ENCODE assay signal across 16 cellular contexts in genomic region chr18:48869591-48869990, GRCh38.
A peak's percentile ranks its signal among the peaks of the same experiment; 100 is the strongest.
DNase-seq lines count a peak whose midpoint lies in the region; ATAC-seq and TF ChIP-seq lines count a peak whose summit lies in the region.
"Had no signal": no experiment of that assay in that cellular context is flagged by ENCODE, and none has a peak within 500 bp of the region (broad histone marks: within the 10 kb centered on the region; RNA-seq: fewer than 3 reads in every experiment).

No MANE protein-coding gene starts in this region.

- no peak for ATAC-seq in activated CD4-positive, alpha-beta T cell treated with anti-CD3 and anti-CD28 coated beads for 36 hours
- ATAC-seq in effector memory CD8-positive, alpha-beta T cell (replicated peaks) = no peak

- no peaks in the 10 kb centered on the region for H3K9me3 Mint-ChIP-seq in activated CD4-positive, alpha-beta T cell treated with anti-CD3 and anti-CD28 coated beads for 36 hours (ENCODE audit: low read depth)
- no peaks in the 10 kb centered on the region for H3K9me3 Mint-ChIP-seq in effector memory CD8-positive, alpha-beta T cell
- peaks cover 7% of the 10 kb centered on the region for H3K9me3 Mint-ChIP-seq in activated naive CD4-positive, alpha-beta T cell treated with anti-CD3 and anti-CD28 coated beads, Interleukin-2, amount 10 ng/mL, durations not matched to agents 7 days and 5 days
- H3K9me3 Mint-ChIP-seq: activated naive CD4-positive, alpha-beta T cell treated with anti-CD3 and anti-CD28 coated beads, Interleukin-2, amount 50 U/mL, for 72 hours; endodermal cell; neural progenitor cell; type B pancreatic cell had no signal

- CTCF ChIA-PET in activated CD4-positive, alpha-beta T cell treated with anti-CD3 and anti-CD28 coated beads for 36 hours (lab: Charles Lee) = interaction anchor here (0.6 kb wide), 1 partner anchor 35 kb away, joined by 4 read pairs; no protein-coding TSS in a partner anchor
- CTCF ChIA-PET in activated naive CD4-positive, alpha-beta T cell treated with anti-CD3 and anti-CD28 coated beads, Interleukin-2, amount 10 ng/mL, durations not matched to agents 7 days and 5 days (lab: Charles Lee) = no interaction called here

- H3K36me3 ChIP-seq in MM.1S (replicated peaks; ENCODE audit: insufficient read depth, low read length) (no peaks in the 10 kb centered on the region), smooth muscle cell (ENCODE audit: low read depth) (no peaks in the 10 kb centered on the region), H7 (replicated peaks; ENCODE audit: control insufficient read depth, insufficient read depth, low read length) (no peaks in the 10 kb centered on the region)
- H3K36me3 ChIP-seq: BE2C, neural progenitor cell had no signal

- H3K9me3 ChIP-seq in MM.1S (replicated peaks; ENCODE audit: insufficient read depth, low read length) (no peaks in the 10 kb centered on the region), smooth muscle cell (replicated peaks; ENCODE audit: low read depth) (no peaks in the 10 kb centered on the region)
- H3K9me3 ChIP-seq: BE2C had no signal

- DNase-seq in activated CD4-positive, alpha-beta T cell treated with anti-CD3 and anti-CD28 coated beads for 48 hours = peak; percentile 15
- no peak for DNase-seq in activated CD4-positive, alpha-beta T cell treated with anti-CD3 and anti-CD28 coated beads for 36 hours
- DNase-seq in MM.1S (no peak), smooth muscle cell (lab: John Stamatoyannopoulos, UW; ENCODE audit: unreplicated experiment) (no peak), NCI-H1048 (lab: John Stamatoyannopoulos, UW) (no peak), H7 (no peak)
- DNase-seq in effector memory CD8-positive, alpha-beta T cell = no peak
- DNase-seq in activated naive CD4-positive, alpha-beta T cell treated with anti-CD3 and anti-CD28 coated beads, Interleukin-2, amount 10 ng/mL, durations not matched to agents 7 days and 5 days = no peak
- DNase-seq: activated CD4-positive, alpha-beta T cell treated with anti-CD3 and anti-CD28 coated beads, Interleukin-2, amount 10 ng/mL, durations not matched to agents 7 days and 5 days; BE2C; endodermal cell; NCI-H2107; NCI-H524 had no signal

- no peak overlapping the region for H3K4me3 ChIP-seq in MM.1S (ENCODE audit: low read length)
- H3K4me3 ChIP-seq in smooth muscle cell = no peak overlapping the region
- H3K4me3 ChIP-seq in H7 (ENCODE audit: insufficient read depth, low read depth, low read length) = no peak overlapping the region
- H3K4me3 ChIP-seq: neural progenitor cell had no signal

- no peaks in the 10 kb centered on the region for H4K20me1 ChIP-seq in MM.1S (ENCODE audit: insufficient read depth, low read length)
- H4K20me1 ChIP-seq in smooth muscle cell (ENCODE audit: low read depth) = no peaks in the 10 kb centered on the region

- H3K4me2 ChIP-seq in MM.1S (ENCODE audit: low read depth, low read length) = peak overlapping the region; percentile 65; the same call in 1 of the 2 replicates
- peak overlapping the region; percentile 37 for H3K4me2 ChIP-seq in smooth muscle cell
- H3K4me2 ChIP-seq: neural progenitor cell had no signal

- H2AFZ ChIP-seq in MM.1S (ENCODE audit: low read length) (peak overlapping the region; percentile 32; the same call in 1 of the 2 replicates), smooth muscle cell (ENCODE audit: low read depth) (no peak overlapping the region)
- H2AFZ ChIP-seq: neural progenitor cell had no signal

- no peaks in the 10 kb centered on the region for H3K9me2 ChIP-seq in MM.1S (replicated peaks; ENCODE audit: insufficient read depth, low read length)

- H3K27me3 ChIP-seq in MM.1S (replicated peaks; ENCODE audit: insufficient read depth, low read length) = no peaks in the 10 kb centered on the region
- no peaks in the 10 kb centered on the region for H3K27me3 ChIP-seq in smooth muscle cell (ENCODE audit: low read depth)
- H3K27me3 ChIP-seq in H7 (ENCODE audit: control insufficient read depth, insufficient read depth, low read length) = no peaks in the 10 kb centered on the region
- H3K27me3 ChIP-seq: BE2C, neural progenitor cell had no signal

- no peak overlapping the region for H3K4me3 Mint-ChIP-seq in activated CD4-positive, alpha-beta T cell treated with anti-CD3 and anti-CD28 coated beads for 36 hours
- H3K4me3 Mint-ChIP-seq in effector memory CD8-positive, alpha-beta T cell = peak overlapping the region; percentile 66 to 82
- no peak overlapping the region for H3K4me3 Mint-ChIP-seq in activated naive CD4-positive, alpha-beta T cell treated with anti-CD3 and anti-CD28 coated beads, Interleukin-2, amount 10 ng/mL, durations not matched to agents 7 days and 5 days
- H3K4me3 Mint-ChIP-seq: activated CD4-positive, alpha-beta T cell treated with anti-CD3 and anti-CD28 coated beads, Interleukin-2, amount 10 ng/mL, durations not matched to agents 7 days and 5 days; endodermal cell; neural progenitor cell; type B pancreatic cell had no signal

- H3K9ac ChIP-seq in MM.1S (ENCODE audit: low read length) (peak overlapping the region; percentile 78), smooth muscle cell (ENCODE audit: low read depth) (no peak overlapping the region)
- H3K9ac ChIP-seq: neural progenitor cell had no signal

- H3K4me1 Mint-ChIP-seq in activated CD4-positive, alpha-beta T cell treated with anti-CD3 and anti-CD28 coated beads for 36 hours = peaks cover 34% of the 10 kb centered on the region
- peaks cover 32 to 45% of the 10 kb centered on the region in 2 donors for H3K4me1 Mint-ChIP-seq in effector memory CD8-positive, alpha-beta T cell (ENCODE audit: low read depth in 2 of 2)
- H3K4me1 Mint-ChIP-seq in activated naive CD4-positive, alpha-beta T cell treated with anti-CD3 and anti-CD28 coated beads, Interleukin-2, amount 10 ng/mL, durations not matched to agents 7 days and 5 days = peaks cover 16% of the 10 kb centered on the region

- no peaks in the 10 kb centered on the region for H3K79me2 ChIP-seq in MM.1S (ENCODE audit: low read length)
- H3K79me2 ChIP-seq in smooth muscle cell (ENCODE audit: low read depth) = peaks cover 9% of the 10 kb centered on the region

- 85% methylated on average over 5 of the region's 5 CpGs for WGBS in smooth muscle cell (ENCODE audit: low lambda C conversion rate)

- POLR2A ChIA-PET in activated CD4-positive, alpha-beta T cell treated with anti-CD3 and anti-CD28 coated beads for 36 hours (lab: Charles Lee) = interaction anchor here (0.6 to 1.4 kb wide), 3 partner anchors 14 to 83 kb away, joined by 3 to 7 read pairs (median 4); no protein-coding TSS in a partner anchor

- no peaks in the 10 kb centered on the region for H3K27me3 Mint-ChIP-seq in activated CD4-positive, alpha-beta T cell treated with anti-CD3 and anti-CD28 coated beads for 36 hours
- H3K27me3 Mint-ChIP-seq in effector memory CD8-positive, alpha-beta T cell = no peaks in the 10 kb centered on the region
- H3K27me3 Mint-ChIP-seq in activated naive CD4-positive, alpha-beta T cell treated with anti-CD3 and anti-CD28 coated beads, Interleukin-2, amount 10 ng/mL, durations not matched to agents 7 days and 5 days = peaks cover 10% of the 10 kb centered on the region
- H3K27me3 Mint-ChIP-seq: activated CD4-positive, alpha-beta T cell treated with anti-CD3 and anti-CD28 coated beads, Interleukin-2, amount 10 ng/mL, durations not matched to agents 7 days and 5 days; type B pancreatic cell had no signal

- intact Hi-C loops in activated CD4-positive, alpha-beta T cell treated with anti-CD3 and anti-CD28 coated beads for 36 hours (cut with DNase I, micrococcal nuclease) = no loop called here

- H3K27ac ChIP-seq in MM.1S (ENCODE audit: low read length) (peak overlapping the region; percentile 98), smooth muscle cell (ENCODE audit: low read depth) (peak overlapping the region; percentile 95)
- H3K27ac ChIP-seq: neural progenitor cell had no signal

- TF ChIP-seq CTCF in MM.1S (IDR thresholded peaks at IDR 0.05; ENCODE audit: low read length) (no peak), smooth muscle cell (IDR thresholded peaks at IDR 0.05; ENCODE audit: borderline replicate concordance, insufficient read depth, poor library complexity, severe bottlenecking) (no peak)

- H3K4me1 ChIP-seq in MM.1S (ENCODE audit: low read length) (peaks cover 33% of the 10 kb centered on the region), smooth muscle cell (ENCODE audit: low read depth) (peaks cover 20% of the 10 kb centered on the region)
- H3K4me1 ChIP-seq: neural progenitor cell had no signal

- no peak overlapping the region for H3K27ac Mint-ChIP-seq in activated CD4-positive, alpha-beta T cell treated with anti-CD3 and anti-CD28 coated beads for 36 hours
- peak overlapping the region; percentile 93 to 97 for H3K27ac Mint-ChIP-seq in effector memory CD8-positive, alpha-beta T cell
- H3K27ac Mint-ChIP-seq in activated naive CD4-positive, alpha-beta T cell treated with anti-CD3 and anti-CD28 coated beads, Interleukin-2, amount 10 ng/mL, durations not matched to agents 7 days and 5 days = no peak overlapping the region

- no peaks in the 10 kb centered on the region for H3K36me3 Mint-ChIP-seq in activated CD4-positive, alpha-beta T cell treated with anti-CD3 and anti-CD28 coated beads for 36 hours (ENCODE audit: low read depth)
- H3K36me3 Mint-ChIP-seq in effector memory CD8-positive, alpha-beta T cell (ENCODE audit: insufficient read depth) = peaks cover 6% of the 10 kb centered on the region
- H3K36me3 Mint-ChIP-seq in activated naive CD4-positive, alpha-beta T cell treated with anti-CD3 and anti-CD28 coated beads, Interleukin-2, amount 10 ng/mL, durations not matched to agents 7 days and 5 days = no peaks in the 10 kb centered on the region
- H3K36me3 Mint-ChIP-seq: activated naive CD4-positive, alpha-beta T cell treated with anti-CD3 and anti-CD28 coated beads, Interleukin-2, amount 50 U/mL, for 72 hours; type B pancreatic cell had no signal

- H3F3A ChIP-seq in MM.1S (ENCODE audit: insufficient read depth, low read length) (peaks cover 26% of the 10 kb centered on the region), smooth muscle cell (ENCODE audit: low read depth) (peaks cover 27% of the 10 kb centered on the region)

Comparison
In these comparisons a context has a peak if more than half of its experiments do, and no peak if none do; other contexts are left out.
1. H3K27ac Mint-ChIP-seq: peak in effector memory CD8-positive, alpha-beta T cell (2 of 2); none in activated CD4-positive, alpha-beta T cell treated with anti-CD3 and anti-CD28 coated beads for 36 hours (single experiment) and activated naive CD4-positive, alpha-beta T cell treated with anti-CD3 and anti-CD28 coated beads, Interleukin-2, amount 10 ng/mL, durations not matched to agents 7 days and 5 days (single experiment).
2. H3K4me3 Mint-ChIP-seq: peak in effector memory CD8-positive, alpha-beta T cell (2 of 2); none in activated CD4-positive, alpha-beta T cell treated with anti-CD3 and anti-CD28 coated beads for 36 hours (single experiment) and activated naive CD4-positive, alpha-beta T cell treated with anti-CD3 and anti-CD28 coated beads, Interleukin-2, amount 10 ng/mL, durations not matched to agents 7 days and 5 days (single experiment).